Comparison of ENCODE assay signal across 24 cellular contexts in genomic region chr9:76803762-76804161, GRCh38. TPM values are rescaled to one million over a fixed set of nuclear protein-coding genes. Genes with fewer than 3 reads are reported as not detected.
"Had no signal": no experiment of that assay in that cellular context is flagged by ENCODE, and none has a peak within 500 bp of the region (broad histone marks: within the 10 kb centered on the region; RNA-seq: fewer than 3 reads in every experiment).

No MANE protein-coding gene starts in this region.

- H3K4me2 ChIP-seq: KMS-11 had no signal

- H3K9me3 ChIP-seq: SJSA1 had no signal

- H3K4me1 Mint-ChIP-seq: activated CD4-positive, alpha-beta T cell treated with anti-CD3 and anti-CD28 coated beads, Interleukin-2, amount 10 ng/mL, durations not matched to agents 7 days and 5 days; brain had no signal

- H3K27ac ChIP-seq: cardiac muscle cell, KMS-11, SJSA1 had no signal

- ATAC-seq: activated T-cell treated with anti-CD3 and anti-CD28 coated beads, Interleukin-2, amount 50 U/mL, for 4 hours; Panc1 had no signal

- H3K9me3 Mint-ChIP-seq: activated CD4-positive, alpha-beta memory T cell treated with anti-CD3 and anti-CD28 coated beads for 36 hours; activated CD4-positive, alpha-beta T cell treated with anti-CD3 and anti-CD28 coated beads, Interleukin-2, amount 10 ng/mL, durations not matched to agents 7 days and 5 days; activated T-cell treated with anti-CD3 and anti-CD28 coated beads, Interleukin-2, amount 50 U/mL, for 4 hours; brain; T-helper 1 cell treated with Interleukin-12 subunit alpha and Interleukin-12 subunit beta and Interleukin-4 antibody, amounts not matched to agents 30 μg/mL and 1 μg/mL, for 36 hours had no signal

- H3K27ac Mint-ChIP-seq: activated CD4-positive, alpha-beta memory T cell treated with anti-CD3 and anti-CD28 coated beads for 36 hours; activated CD4-positive, alpha-beta T cell treated with anti-CD3 and anti-CD28 coated beads, Interleukin-2, amount 10 ng/mL, durations not matched to agents 7 days and 5 days; activated naive CD8-positive, alpha-beta T cell; brain; T-helper 1 cell treated with Interleukin-12 subunit alpha and Interleukin-12 subunit beta and Interleukin-4 antibody, amounts not matched to agents 30 μg/mL and 1 μg/mL, for 36 hours had no signal

- H3K4me3 Mint-ChIP-seq: activated CD4-positive, alpha-beta memory T cell treated with anti-CD3 and anti-CD28 coated beads for 36 hours; activated CD4-positive, alpha-beta T cell treated with anti-CD3 and anti-CD28 coated beads, Interleukin-2, amount 10 ng/mL, durations not matched to agents 7 days and 5 days; activated naive CD8-positive, alpha-beta T cell; activated T-cell treated with anti-CD3 and anti-CD28 coated beads, Interleukin-2, amount 50 U/mL, for 4 hours; brain; T-helper 1 cell treated with Interleukin-12 subunit alpha and Interleukin-12 subunit beta and Interleukin-4 antibody, amounts not matched to agents 30 μg/mL and 1 μg/mL, for 36 hours had no signal

- H3K9ac ChIP-seq: KMS-11 had no signal

- H3K4me1 ChIP-seq: SJSA1 had no signal

- H3K36me3 Mint-ChIP-seq: activated CD4-positive, alpha-beta memory T cell treated with anti-CD3 and anti-CD28 coated beads for 36 hours; activated naive CD8-positive, alpha-beta T cell; brain had no signal

- H3K36me3 ChIP-seq: cardiac muscle cell, SJSA1 had no signal

- H3K27me3 ChIP-seq: cardiac muscle cell had no signal

- H3K4me3 ChIP-seq: cardiac muscle cell, SJSA1 had no signal

- DNase-seq: activated CD4-positive, alpha-beta memory T cell treated with anti-CD3 and anti-CD28 coated beads for 36 hours; activated CD4-positive, alpha-beta T cell treated with anti-CD3 and anti-CD28 coated beads, Interleukin-2, amount 10 ng/mL, durations not matched to agents 7 days and 5 days; activated CD4-positive, CD25-positive, alpha-beta regulatory T cell; activated CD8-positive, alpha-beta memory T cell treated with anti-CD3 and anti-CD28 coated beads for 24 hours; activated effector memory CD4-positive, alpha-beta T cell treated with anti-CD3 and anti-CD28 coated beads, Interleukin-2, amount 50 U/mL, for 16 hours; activated naive CD4-positive, alpha-beta T cell treated with Interleukin-2 at 50 U/mL for 16 hours; activated T-cell treated with anti-CD3 and anti-CD28 coated beads, Interleukin-2, amount 50 U/mL, for 4 hours; amygdala; MM.1S; NCI-H146; NCI-H2029; NCI-H510A treated with DMSO at 0.1 percent for 48 hours; NCI-H69; NK-92 treated with Interleukin-12 subunit alpha and Interleukin-12 subunit beta, amount 100 ng/mL, for 24 hours; OCI-M1; SHP77 had no signal

RNA-seq across cellular contexts. Expression of gene PCA3, which starts 39.5 kb away (rescaled TPM):
- total RNA-seq: activated CD4-positive, alpha-beta memory T cell treated with anti-CD3 and anti-CD28 coated beads for 36 hours; activated CD4-positive, alpha-beta T cell treated with anti-CD3 and anti-CD28 coated beads, Interleukin-2, amount 10 ng/mL, durations not matched to agents 7 days and 5 days; activated T-cell treated with anti-CD3 and anti-CD28 coated beads, Interleukin-2, amount 50 U/mL, for 4 hours; astrocyte; cardiac muscle cell; SJSA1 had no signal
- polyA plus RNA-seq: cardiac muscle cell had no signal
